Comparison of ENCODE assay signal across 31 cellular contexts in genomic region chr4:62159876-62160275, GRCh38.
"Had no signal": no experiment of that assay in that cellular context is flagged by ENCODE, and none has a peak within 500 bp of the region (broad histone marks: within the 10 kb centered on the region; RNA-seq: fewer than 3 reads in every experiment).

No MANE protein-coding gene starts in this region.

- H3K36me3 ChIP-seq: adrenal gland, brain microvascular endothelial cell, breast epithelium had no signal

- H3K9me3 ChIP-seq: adrenal gland, breast epithelium had no signal

- ATAC-seq: activated CD4-positive, alpha-beta T cell treated with anti-CD3 and anti-CD28 coated beads for 36 hours; activated naive CD4-positive, alpha-beta T cell treated with anti-CD3 and anti-CD28 coated beads, Interleukin-2, amount 50 U/mL, for 72 hours; activated T-cell treated with anti-CD3 and anti-CD28 coated beads, Interleukin-2, amount 50 U/mL, for 4 hours; activated T-cell treated with anti-CD3 and anti-CD28 coated beads, Interleukin-2, amount 50 U/mL, for 72 hours; activated T-helper 17 cell treated with anti-CD3 and anti-CD28 coated beads, Interleukin-2, amount 50 U/mL, for 72 hours; body of pancreas had no signal

- DNase-seq: activated B cell treated with CpG ODN at 0.5 μM for 24 hours; activated CD4-positive, alpha-beta memory T cell treated with anti-CD3 and anti-CD28 coated beads, Interleukin-2, amount 10 ng/mL, durations not matched to agents 7 days and 5 days; activated CD4-positive, alpha-beta T cell treated with anti-CD3 and anti-CD28 coated beads for 1 hour; activated CD4-positive, alpha-beta T cell treated with anti-CD3 and anti-CD28 coated beads for 36 hours; activated CD4-positive, alpha-beta T cell treated with anti-CD3 and anti-CD28 coated beads for 48 hours; activated CD4-positive, alpha-beta T cell treated with anti-CD3 and anti-CD28 coated beads, Interleukin-2, amount 10 ng/mL, durations not matched to agents 7 days and 5 days; activated CD4-positive, alpha-beta T cell treated with anti-CD3 and anti-CD28 coated beads, Interleukin-2, amount 50 U/mL, for 48 hours; activated CD8-positive, alpha-beta memory T cell treated with anti-CD3 and anti-CD28 coated beads, Interleukin-2, amount 50 U/mL, for 4 hours; activated effector memory CD4-positive, alpha-beta T cell treated with anti-CD3 and anti-CD28 coated beads, Interleukin-2, amount 50 U/mL, for 16 hours; activated gamma-delta T cell treated with Interleukin-2 at 50 U/mL for 16 hours; activated naive CD4-positive, alpha-beta T cell; activated naive CD4-positive, alpha-beta T cell treated with anti-CD3 and anti-CD28 coated beads for 36 hours; activated naive CD4-positive, alpha-beta T cell treated with anti-CD3 and anti-CD28 coated beads, Interleukin-2, amount 50 U/mL, for 16 hours; activated naive CD8-positive, alpha-beta T cell treated with anti-CD3 and anti-CD28 coated beads for 36 hours; activated T-cell treated with anti-CD3 and anti-CD28 coated beads for 4 hours; activated T-cell treated with anti-CD3 and anti-CD28 coated beads, Interleukin-2, amount 50 U/mL, for 1 hour; activated T-cell treated with anti-CD3 and anti-CD28 coated beads, Interleukin-2, amount 50 U/mL, for 4 hours; activated T-cell treated with anti-CD3 and anti-CD28 coated beads, Interleukin-2, amount 50 U/mL, for 72 hours; adrenal gland; amniotic stem cell; aorta; body of pancreas; brain microvascular endothelial cell; central memory CD4-positive, alpha-beta T cell; T-helper 1 cell; T-helper 2 cell; T-helper 9 cell had no signal

- H3K27ac ChIP-seq: adrenal gland, body of pancreas, brain microvascular endothelial cell, breast epithelium, VCaP had no signal

- H3K27me3 ChIP-seq: adrenal gland, body of pancreas, brain microvascular endothelial cell, breast epithelium had no signal

- H3K4me1 ChIP-seq: adrenal gland, body of pancreas, breast epithelium had no signal

- H3K4me3 ChIP-seq: adrenal gland, body of pancreas, breast epithelium had no signal
